ENCODE assay signal across 23 cellular contexts in the genomic region with DNA sequence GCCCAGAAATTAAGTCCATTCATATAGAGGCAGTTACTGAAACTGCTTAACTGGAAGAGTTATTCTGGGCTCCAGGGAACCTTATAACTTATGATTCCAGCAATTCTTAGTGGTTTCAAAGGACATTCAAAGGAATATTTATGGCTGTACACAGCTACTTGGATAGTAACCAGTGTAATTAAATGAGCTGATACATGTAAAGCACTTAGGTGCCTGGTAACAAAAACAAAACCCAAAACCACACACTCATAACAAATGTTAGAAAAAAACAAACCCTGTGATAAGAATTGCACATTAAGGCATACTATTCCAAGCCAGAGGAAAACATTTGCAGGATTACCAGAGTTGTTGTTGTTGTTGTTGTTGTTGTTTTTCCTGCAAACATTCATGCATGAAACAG. TPM values are rescaled to one million over a fixed set of nuclear protein-coding genes. Genes with fewer than 3 reads are reported as not detected.
DNase-seq lines count a peak whose midpoint lies in the region; ATAC-seq and TF ChIP-seq lines count a peak whose summit lies in the region.
"Had no signal": no experiment of that assay in that cellular context is flagged by ENCODE, and none has a peak within 500 bp of the region (broad histone marks: within the 10 kb centered on the region; RNA-seq: fewer than 3 reads in every experiment).

No MANE protein-coding gene starts in this region.

- H3K9ac ChIP-seq in iPS-20b (ENCODE audit: low read depth, low read length), result peak overlapping the region; percentile 7; the same call in 1 of the 2 replicates

- ATAC-seq in CD4-positive, CD25-positive, alpha-beta regulatory T cell (ENCODE audit: low read depth in 2 of 2), result no peak
- no peak for ATAC-seq in SK-N-SH treated with all-trans-retinoic acid at 6 μM for 48 hours
- ATAC-seq: activated CD4-positive, alpha-beta T cell treated with anti-CD3 and anti-CD28 coated beads for 36 hours; K562 had no signal

- H3K4me3 ChIP-seq in CD4-positive, CD25-positive, alpha-beta regulatory T cell (ENCODE audit: low read depth, low read length), result peak overlapping the region; percentile 18
- H3K4me3 ChIP-seq in Caco-2 (ENCODE audit: low read depth, low read length) (no peak overlapping the region), iPS-20b (ENCODE audit: low read length) (no peak overlapping the region), sigmoid colon (no peak overlapping the region)
- H3K4me3 ChIP-seq: heart right ventricle, K562, skin epidermis, stomach, upper lobe of left lung had no signal

- peaks cover 97% of the 10 kb centered on the region for H3K36me3 ChIP-seq in CD4-positive, CD25-positive, alpha-beta regulatory T cell (ENCODE audit: control insufficient read depth, insufficient read depth, low read length)
- H3K36me3 ChIP-seq in Caco-2 (ENCODE audit: control insufficient read depth, insufficient read depth, low read length) (0 out of 2 replicates have a peak, but pooled peaks cover 2% of the 10 kb centered on the region), iPS-20b (ENCODE audit: insufficient read depth, low read depth, low read length) (peaks cover 19% of the 10 kb centered on the region; the same call in 1 of the 2 replicates), sigmoid colon (peaks cover 0 to 5% (median 0%) of the 10 kb centered on the region in 4 donors)

- intact Hi-C loops in Caco-2 (cut with micrococcal nuclease; ENCODE audit: unreplicated experiment) (loop anchor here (2.0 kb wide), 1 partner anchor 51 kb away; a partner anchor contains a TSS), sigmoid colon (cut with DNase I) (loop anchor here (10.0 kb wide), 1 partner anchor 277 kb away; no protein-coding TSS in a partner anchor)

- peaks cover 44% of the 10 kb centered on the region for H3K4me1 ChIP-seq in CD4-positive, CD25-positive, alpha-beta regulatory T cell (ENCODE audit: control insufficient read depth, insufficient read depth, low read length, poor library complexity, severe bottlenecking)
- H3K4me1 ChIP-seq in Caco-2 (peaks cover 60% of the 10 kb centered on the region), iPS-20b (ENCODE audit: insufficient read depth, low read length) (peaks cover 26% of the 10 kb centered on the region), sigmoid colon (peaks cover 0 to 20% (median 7%) of the 10 kb centered on the region in 4 donors)

- H3K4me3 Mint-ChIP-seq in CD4-positive, CD25-positive, alpha-beta regulatory T cell, result no peak overlapping the region
- no peak overlapping the region for H3K4me3 Mint-ChIP-seq in Caco-2 (ENCODE audit: unreplicated experiment)
- H3K4me3 Mint-ChIP-seq: activated CD4-positive, alpha-beta T cell treated with anti-CD3 and anti-CD28 coated beads for 36 hours had no signal

- no peak for DNase-seq in CD4-positive, CD25-positive, alpha-beta regulatory T cell
- DNase-seq in Caco-2, result no peak
- no peak for DNase-seq in activated CD4-positive, alpha-beta T cell treated with anti-CD3 and anti-CD28 coated beads, Interleukin-2, amount 50 U/mL, for 4 hours
- DNase-seq in HPDE6-E6E7 (ENCODE audit: extremely low spot score), result no peak
- no peak for DNase-seq in sigmoid colon
- DNase-seq: activated CD4-positive, alpha-beta T cell treated with anti-CD3 and anti-CD28 coated beads for 36 hours; activated CD8-positive, alpha-beta memory T cell treated with anti-CD3 and anti-CD28 coated beads, Interleukin-2, amount 50 U/mL, for 4 hours; activated gamma-delta T cell treated with Interleukin-2 at 50 U/mL for 16 hours; anterior cingulate cortex; effector CD8-positive, alpha-beta T cell; heart right ventricle; NCI-H1048; NCI-H2107; NCI-H510A treated with DMSO at 0.1 percent for 48 hours; RPMI8226; stimulated activated CD4-positive, alpha-beta T cell treated with anti-CD3 and anti-CD28 coated beads, Interleukin-4, amount 100 ng/mL, for 1 hour; stomach; upper lobe of left lung had no signal

- no peaks in the 10 kb centered on the region for H3K27me3 Mint-ChIP-seq in CD4-positive, CD25-positive, alpha-beta regulatory T cell
- H3K27me3 Mint-ChIP-seq in Caco-2 (ENCODE audit: insufficient read depth, unreplicated experiment), result no peaks in the 10 kb centered on the region
- H3K27me3 Mint-ChIP-seq: activated CD4-positive, alpha-beta T cell treated with anti-CD3 and anti-CD28 coated beads for 36 hours had no signal

- BruUV-seq in Caco-2 (replicated peaks; lab: Mats Ljungman, UMichigan), result no TSS peak

- peaks cover 20 to 81% (median 60%) of the 10 kb centered on the region in 4 donors for H3K4me1 Mint-ChIP-seq in CD4-positive, CD25-positive, alpha-beta regulatory T cell
- peaks cover 46% of the 10 kb centered on the region for H3K4me1 Mint-ChIP-seq in Caco-2 (ENCODE audit: low read depth, unreplicated experiment)

- H3K36me3 Mint-ChIP-seq in CD4-positive, CD25-positive, alpha-beta regulatory T cell, result peaks cover 45% of the 10 kb centered on the region
- peaks cover 18% of the 10 kb centered on the region for H3K36me3 Mint-ChIP-seq in Caco-2 (ENCODE audit: insufficient read depth, unreplicated experiment)

- CTCF ChIA-PET in Caco-2 (lab: Charles Lee), result interaction anchor here (0.6 to 4.5 kb wide), 2 partner anchors 24 to 26 kb away, joined by 3 to 20 read pairs; no protein-coding TSS in a partner anchor

- POLR2A ChIA-PET in Caco-2 (lab: Charles Lee), result no interaction called here

- no peak for TF ChIP-seq CTCF in Caco-2 (IDR thresholded peaks at IDR 0.05; ENCODE audit: insufficient read depth in 1 of 2, low read depth in 1 of 2, low read length in 1 of 2, severe bottlenecking in 1 of 2, unreplicated experiment in 1 of 2)
- no peak for TF ChIP-seq CTCF in sigmoid colon (IDR thresholded peaks at IDR 0.05)

- TF ChIP-seq EP300 in sigmoid colon (IDR thresholded peaks at IDR 0.05), result no peak

- no peak overlapping the region for H3K27ac ChIP-seq in CD4-positive, CD25-positive, alpha-beta regulatory T cell (ENCODE audit: insufficient read depth, low read length, poor library complexity, severe bottlenecking)
- H3K27ac ChIP-seq in iPS-20b (ENCODE audit: low read length) (no peak overlapping the region), sigmoid colon (no peak overlapping the region)
- H3K27ac ChIP-seq: heart right ventricle, HL-60, stomach, upper lobe of left lung had no signal

- no peaks in the 10 kb centered on the region for H3K27me3 ChIP-seq in CD4-positive, CD25-positive, alpha-beta regulatory T cell (ENCODE audit: control insufficient read depth, insufficient read depth, low read length)
- H3K27me3 ChIP-seq in Caco-2 (replicated peaks; ENCODE audit: control insufficient read depth, insufficient read depth, low read length), result no peaks in the 10 kb centered on the region
- H3K27me3 ChIP-seq in iPS-20b (ENCODE audit: insufficient read depth, low read length), result no peaks in the 10 kb centered on the region
- H3K27me3 ChIP-seq in sigmoid colon, result no peaks in the 10 kb centered on the region
- H3K27me3 ChIP-seq: heart right ventricle, stomach, upper lobe of left lung had no signal

- no peak for TF ChIP-seq POLR2A in sigmoid colon (IDR thresholded peaks at IDR 0.05)

- peak overlapping the region in 2 of 3 donors; percentile 8 to 21 for H3K27ac Mint-ChIP-seq in CD4-positive, CD25-positive, alpha-beta regulatory T cell
- peak overlapping the region; percentile 10 for H3K27ac Mint-ChIP-seq in Caco-2 (ENCODE audit: unreplicated experiment)

- no peaks in the 10 kb centered on the region for H3K9me3 ChIP-seq in CD4-positive, CD25-positive, alpha-beta regulatory T cell (ENCODE audit: control insufficient read depth in 2 of 2, low read length in 2 of 2)
- H3K9me3 ChIP-seq in Caco-2 (no peaks in the 10 kb centered on the region), iPS-20b (ENCODE audit: insufficient read depth, low read depth, low read length) (no peaks in the 10 kb centered on the region), sigmoid colon (no peaks in the 10 kb centered on the region)
- H3K9me3 ChIP-seq: heart right ventricle, stomach, upper lobe of left lung had no signal

- no peaks in the 10 kb centered on the region for H3K9me3 Mint-ChIP-seq in CD4-positive, CD25-positive, alpha-beta regulatory T cell
- no peaks in the 10 kb centered on the region for H3K9me3 Mint-ChIP-seq in Caco-2 (ENCODE audit: unreplicated experiment)

TF ChIP-seq in SK-N-SH treated with all-trans-retinoic acid at 6 μM for 48 hours, 23 proteins besides CTCF, POLR2A, EP300 and RAD21:
- TF ChIP-seq SNAI2 (CRISPR knock-in tag; IDR thresholded peaks at IDR 0.05) (no peak), ISL1 (CRISPR knock-in tag; IDR thresholded peaks at IDR 0.05) (peak; percentile 72), TOX (CRISPR knock-in tag; IDR thresholded peaks at IDR 0.05; ENCODE audit: borderline replicate concordance) (no peak), ZNF8 (CRISPR knock-in tag; IDR thresholded peaks at IDR 0.05) (no peak), ZFP3 (CRISPR knock-in tag; IDR thresholded peaks at IDR 0.05) (no peak), ZNF565 (CRISPR knock-in tag; conservative IDR thresholded peaks at IDR 0.05; ENCODE audit: low read depth) (no peak), RARB (CRISPR knock-in tag; IDR thresholded peaks at IDR 0.05) (no peak), ARNTL (CRISPR knock-in tag; IDR thresholded peaks at IDR 0.05; ENCODE audit: borderline replicate concordance, low read depth) (no peak)
- TF ChIP-seq, protein P1, sequence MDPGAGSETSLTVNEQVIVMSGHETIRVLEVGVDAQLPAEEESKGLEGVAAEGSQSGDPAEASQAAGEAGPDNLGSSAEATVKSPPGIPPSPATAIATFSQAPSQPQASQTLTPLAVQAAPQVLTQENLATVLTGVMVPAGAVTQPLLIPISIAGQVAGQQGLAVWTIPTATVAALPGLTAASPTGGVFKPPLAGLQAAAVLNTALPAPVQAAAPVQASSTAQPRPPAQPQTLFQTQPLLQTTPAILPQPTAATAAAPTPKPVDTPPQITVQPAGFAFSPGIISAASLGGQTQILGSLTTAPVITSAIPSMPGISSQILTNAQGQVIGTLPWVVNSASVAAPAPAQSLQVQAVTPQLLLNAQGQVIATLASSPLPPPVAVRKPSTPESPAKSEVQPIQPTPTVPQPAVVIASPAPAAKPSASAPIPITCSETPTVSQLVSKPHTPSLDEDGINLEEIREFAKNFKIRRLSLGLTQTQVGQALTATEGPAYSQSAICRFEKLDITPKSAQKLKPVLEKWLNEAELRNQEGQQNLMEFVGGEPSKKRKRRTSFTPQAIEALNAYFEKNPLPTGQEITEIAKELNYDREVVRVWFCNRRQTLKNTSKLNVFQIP (CRISPR knock-in tag; IDR thresholded peaks at IDR 0.05; ENCODE audit: borderline replicate concordance, low read depth), result no peak

RNA-seq across cellular contexts. Expression of a gene that starts 51.5 kb away (rescaled TPM):
- total RNA-seq in CD4-positive, CD25-positive, alpha-beta regulatory T cell, result 375 TPM
- 100 to 1,000 TPM; 211 to 254 (median 227) TPM for polyA plus RNA-seq in CD4-positive, CD25-positive, alpha-beta regulatory T cell
- total RNA-seq in Caco-2 (2022), result 68.3 and 74.7 TPM in 2 replicates
- 10 to 100 TPM; 23.9 to 31.8 (median 28.1) TPM for total RNA-seq in sigmoid colon
- 10 to 100 TPM in 1 of 3 donors, 1 to 10 TPM in 2; 6.0 to 25.7 (median 9.2) TPM for polyA plus RNA-seq in sigmoid colon

RNA-seq across cellular contexts. Expression of a gene that starts 57.7 kb away (rescaled TPM):
- 10.7 TPM for total RNA-seq in CD4-positive, CD25-positive, alpha-beta regulatory T cell
- 10 to 100 TPM; 13.8 to 24.2 (median 23.0) TPM for polyA plus RNA-seq in CD4-positive, CD25-positive, alpha-beta regulatory T cell
- 131 and 139 TPM in 2 replicates for total RNA-seq in Caco-2 (2022)
- total RNA-seq in sigmoid colon, result 1 to 10 TPM; 7.2 to 9.2 (median 8.3) TPM
- 10 to 100 TPM; 10.6 to 27.3 (median 15.6) TPM for polyA plus RNA-seq in sigmoid colon

Comparison
In these comparisons a context has a peak if more than half of its experiments do, and no peak if none do; other contexts are left out.
1. RNA of a gene that starts 57.7 kb away (total RNA-seq): 131 to 139 TPM in Caco-2; 10.7 TPM in CD4-positive, CD25-positive, alpha-beta regulatory T cell (single experiment) and 7.2 to 9.2 TPM in sigmoid colon; every median in the first group is over 10 times any median in the second.